Comparison of ENCODE assay signal across 8 cellular contexts in genomic region chr3:186930143-186930638, GRCh38. TPM values are rescaled to one million over a fixed set of nuclear protein-coding genes. Genes with fewer than 3 reads are reported as not detected.
A peak's percentile ranks its signal among the peaks of the same experiment; 100 is the strongest.
DNase-seq lines count a peak whose midpoint lies in the region; ATAC-seq, FAIRE-seq and TF ChIP-seq lines count a peak whose summit lies in the region.

ST6GAL1 (plus strand) TSS chr3:186930526; CDS start chr3:187042704, 112,178 bp downstream.

- peak within 1 kb of the TSS; percentile 93 for H3K4me3 Mint-ChIP-seq in mesothelial cell of epicardium

- H3K4me3 ChIP-seq in endothelial cell of umbilical vein (replicated peaks in 1 of 3; ENCODE audit: insufficient read depth in 1 of 3, low read depth in 1 of 3, low read length in 3 of 3): peak within 1 kb of the TSS; percentile 66 to 96 (median 83)

- POLR2A ChIA-PET in endothelial cell of umbilical vein (lab: Charles Lee): interaction anchor here (1.3 kb wide), 1 partner anchor 81 kb away, joined by 5 read pairs; no protein-coding TSS in a partner anchor

- DNase-seq in NCI-H82 treated with DMSO at 0.1 percent for 48 hours (lab: John Stamatoyannopoulos, UW; ENCODE audit: unreplicated experiment) (peak; percentile 73), endothelial cell of umbilical vein (ENCODE audit: low read depth, low spot score) (peak; percentile 93), mesothelial cell of epicardium (ENCODE audit: low spot score in 2 of 2, unreplicated experiment in 2 of 2) (peak in 1 of 2 experiments; percentile 66), superior temporal gyrus (ENCODE audit: extremely low spot score) (no peak)
- peak; percentile 39 for DNase-seq in activated CD8-positive, alpha-beta memory T cell treated with anti-CD3 and anti-CD28 coated beads, Interleukin-2, amount 50 U/mL, for 24 hours (ENCODE audit: extremely low read depth)
- DNase-seq in stimulated activated CD8-positive, alpha-beta memory T cell treated with anti-CD3 and anti-CD28 coated beads, Interleukin-2, amount 100 ng/mL, for 48 hours (ENCODE audit: low read depth in 2 of 2): peak; percentile 58 to 62

- no TSS peak for BruUV-seq in endothelial cell of umbilical vein (replicated peaks; lab: Mats Ljungman, UMichigan)

- H3K9me3 ChIP-seq in endothelial cell of umbilical vein (replicated peaks; ENCODE audit: control insufficient read depth, insufficient read depth, low read length): no peaks in the 10 kb centered on the region

- FAIRE-seq in endothelial cell of umbilical vein (lab: Jason Lieb, UNC): peak; percentile 84

- H3K9ac ChIP-seq in endothelial cell of umbilical vein (replicated peaks; ENCODE audit: extremely low read depth, insufficient read depth, low read length): peak within 1 kb of the TSS; percentile 79

- peaks cover 16% of the 10 kb centered on the region for H3K27me3 Mint-ChIP-seq in mesothelial cell of epicardium (ENCODE audit: low read depth)

- ATAC-seq in GM18502 (IDR thresholded peaks at IDR 0.05; ENCODE audit: poor library complexity, unreplicated experiment) (peak; percentile 72), HG02852 (IDR thresholded peaks at IDR 0.05; ENCODE audit: unreplicated experiment) (peak; percentile 74)

- CTCF ChIA-PET in endothelial cell of umbilical vein (lab: Charles Lee): interaction anchor here (1.3 to 6.8 kb wide), 4 partner anchors 18 to 183 kb away, joined by 4 to 102 read pairs (median 10); no protein-coding TSS in a partner anchor

- no peaks in the 10 kb centered on the region for H3K9me1 ChIP-seq in endothelial cell of umbilical vein (replicated peaks; ENCODE audit: control insufficient read depth, extremely low read depth, insufficient read depth, low read length)

- peaks cover 34% of the 10 kb centered on the region for H3K79me2 ChIP-seq in endothelial cell of umbilical vein (ENCODE audit: control insufficient read depth, insufficient read depth, low read length)

- H4K20me1 ChIP-seq in endothelial cell of umbilical vein (replicated peaks; ENCODE audit: control insufficient read depth, extremely low read depth, insufficient read depth, low read length): no peaks in the 10 kb centered on the region

- peak within 1 kb of the TSS; percentile 94 for H3K4me2 ChIP-seq in endothelial cell of umbilical vein (ENCODE audit: insufficient read depth, low read length)

- intact Hi-C loops in endothelial cell of umbilical vein (cut with micrococcal nuclease): loop anchor here (1.0 to 5.0 kb wide), 13 partner anchors 43 to 993 kb away; partner anchors contain the start of genes EIF4A2, RPL39L, TBCCD1 and TRA2B

- H3K27ac Mint-ChIP-seq in mesothelial cell of epicardium: peak within 1 kb of the TSS; percentile 85

- peak within 1 kb of the TSS; percentile 68 for H2AFZ ChIP-seq in endothelial cell of umbilical vein (ENCODE audit: low read depth, low read length)

- no peaks in the 10 kb centered on the region for H3K9me3 Mint-ChIP-seq in mesothelial cell of epicardium

- peak; percentile 63 for TF ChIP-seq POLR2A in endothelial cell of umbilical vein (IDR thresholded peaks at IDR 0.05; ENCODE audit: low read depth, low read length)

- peaks cover 0 to 11% of the 10 kb centered on the region in 2 experiments for H3K36me3 ChIP-seq in endothelial cell of umbilical vein (ENCODE audit: control insufficient read depth in 2 of 2, extremely low read depth in 1 of 2, insufficient read depth in 2 of 2, low read length in 2 of 2)

- dilution Hi-C loops in endothelial cell of umbilical vein (cut with MboI; ENCODE audit: extremely low pct_ligation_motif_present, low sequenced_read_pairs): no loop called here

- peak within 1 kb of the TSS; percentile 53 for H3K27ac ChIP-seq in endothelial cell of umbilical vein (ENCODE audit: insufficient read depth, low read depth, low read length)

- H3K27me3 ChIP-seq in endothelial cell of umbilical vein (ENCODE audit: control insufficient read depth in 2 of 2, insufficient read depth in 2 of 2, low read length in 2 of 2): no peaks in the 10 kb centered on the region

- TF ChIP-seq CTCF in endothelial cell of umbilical vein (IDR thresholded peaks at IDR 0.05; ENCODE audit: extremely low read depth in 1 of 2, insufficient read depth in 1 of 2, low read depth in 1 of 2, low read length in 2 of 2) (peak; percentile 66 to 80), mesothelial cell of epicardium (IDR thresholded peaks at IDR 0.05; ENCODE audit: unreplicated experiment) (no peak)

- peaks cover 21% of the 10 kb centered on the region for H3K4me1 Mint-ChIP-seq in mesothelial cell of epicardium

- H3K4me1 ChIP-seq in endothelial cell of umbilical vein (ENCODE audit: control insufficient read depth, extremely low read depth, insufficient read depth, low read length): peaks cover 26% of the 10 kb centered on the region

- peaks cover 8% of the 10 kb centered on the region for H3K36me3 Mint-ChIP-seq in mesothelial cell of epicardium

TF ChIP-seq in endothelial cell of umbilical vein, 7 proteins besides CTCF, POLR2A, EP300 and RAD21:
- TF ChIP-seq MYC (IDR thresholded peaks at IDR 0.05; ENCODE audit: low read depth, low read length): no peak
- no peak for TF ChIP-seq EZH2 (IDR thresholded peaks at IDR 0.05; ENCODE audit: borderline replicate concordance, low read depth, low read length, severe bottlenecking)
- peak; percentile 54 for TF ChIP-seq POLR2AphosphoS5 (IDR thresholded peaks at IDR 0.05; ENCODE audit: insufficient read depth, low read depth, low read length)
TF ChIP-seq in endothelial cell of umbilical vein: peak in this region for 1.

RNA-seq across cellular contexts. Expression of gene ST6GAL1, which starts in this region (rescaled TPM):
- total RNA-seq in endothelial cell of umbilical vein (86.5 and 101 TPM in 2 replicates), mesothelial cell of epicardium (38.7 to 50.3 TPM (median 45.8 TPM) in 3 replicates)
- 61.2 and 63.9 TPM in 2 replicates for polyA plus RNA-seq in endothelial cell of umbilical vein
- 53.7 and 67.6 TPM in 2 replicates for polyA plus RNA-seq in endothelial cell of umbilical vein (2011; cell fraction: cytosol; rRNA removed)
- 62.9 and 68.0 TPM in 2 replicates for polyA plus RNA-seq in endothelial cell of umbilical vein (2011; cell fraction: nucleus; rRNA removed)
- polyA plus RNA-seq in endothelial cell of umbilical vein (2012): 71.0 and 77.4 TPM in 2 replicates
- 219 and 220 TPM in 2 replicates for polyA minus RNA-seq in endothelial cell of umbilical vein
- 0.51 TPM for polyA minus RNA-seq in endothelial cell of umbilical vein (2011; cell fraction: cytosol; rRNA and poly(A)+ RNA removed)
- 91.7 and 129 TPM in 2 replicates for polyA minus RNA-seq in endothelial cell of umbilical vein (2011; cell fraction: nucleus; rRNA and poly(A)+ RNA removed)
